ENCODE assay signal across 18 cellular contexts in the genomic region with DNA sequence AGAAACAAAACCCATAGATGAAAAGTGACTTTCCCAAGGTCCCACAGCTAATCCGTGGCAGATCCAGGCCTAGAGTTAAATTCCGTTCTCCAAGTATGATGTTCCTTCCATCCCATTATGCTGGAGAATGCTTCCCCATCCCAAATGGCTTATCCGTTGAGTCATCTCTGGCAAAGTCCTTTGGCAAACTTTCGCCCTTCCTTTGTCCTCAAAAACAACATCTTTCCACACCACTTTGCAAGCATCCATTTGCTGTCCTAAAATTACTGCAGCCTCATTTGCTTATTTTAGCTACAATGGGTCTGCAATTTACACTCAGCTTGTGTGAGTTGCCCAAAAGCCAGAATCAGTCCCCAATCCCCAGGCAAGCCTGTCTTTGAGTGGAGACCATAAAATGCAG.
"Had no signal": no experiment of that assay in that cellular context is flagged by ENCODE, and none has a peak within 500 bp of the region (broad histone marks: within the 10 kb centered on the region; RNA-seq: fewer than 3 reads in every experiment).

No MANE protein-coding gene starts in this region.

- H3K27me3 ChIP-seq: colonic mucosa, upper lobe of right lung had no signal

- H3K4me3 ChIP-seq: colonic mucosa, thoracic aorta, upper lobe of right lung had no signal

- H3K4me1 ChIP-seq: colonic mucosa, upper lobe of right lung had no signal

- H3K36me3 ChIP-seq: brain microvascular endothelial cell, colonic mucosa, thoracic aorta, upper lobe of right lung had no signal

- DNase-seq: activated CD4-positive, alpha-beta T cell treated with anti-CD3 and anti-CD28 coated beads, Interleukin-2, amount 10 ng/mL, durations not matched to agents 7 days and 5 days; activated CD8-positive, alpha-beta T cell treated with anti-CD3 and anti-CD28 coated beads, Interleukin-2, amount 10 ng/mL, durations not matched to agents 7 days and 5 days; activated naive CD4-positive, alpha-beta T cell treated with Interleukin-2 at 50 U/mL for 16 hours; activated T-cell treated with anti-CD3 and anti-CD28 coated beads, Interleukin-2, amount 50 U/mL, for 24 hours; brain microvascular endothelial cell; colonic mucosa; erythroblast; hippocampal formation; left colon; midbrain; nephron progenitor cell; nucleus accumbens; stimulated activated naive CD8-positive, alpha-beta T cell treated with anti-CD3 and anti-CD28 coated beads, Interleukin-15, amount 100 ng/mL, for 72 hours; T-helper 1 cell; T-helper 9 cell; upper lobe of right lung had no signal

- ATAC-seq: activated CD4-positive, CD25-positive, alpha-beta regulatory T cell treated with anti-CD3 and anti-CD28 coated beads, Interleukin-2, amount 50 U/mL, for 24 hours; activated CD8-positive, alpha-beta T cell treated with anti-CD3 and anti-CD28 coated beads, Interleukin-2, amount 10 ng/mL, durations not matched to agents 7 days and 5 days; left colon; stimulated activated naive CD8-positive, alpha-beta T cell treated with anti-CD3 and anti-CD28 coated beads, Interleukin-15, amount 100 ng/mL, for 72 hours; upper lobe of right lung had no signal

- H3K27ac ChIP-seq: brain microvascular endothelial cell, colonic mucosa, thoracic aorta, upper lobe of right lung had no signal

- H3K9me3 ChIP-seq: colonic mucosa, thoracic aorta, upper lobe of right lung had no signal
